12 cellular contexts compared by ENCODE assay signal in genomic region chr10:89609730-89610393, GRCh38. TPM values are rescaled to one million over a fixed set of nuclear protein-coding genes. Genes with fewer than 3 reads are reported as not detected.
A peak's percentile ranks its signal among the peaks of the same experiment; 100 is the strongest.
DNase-seq lines count a peak whose midpoint lies in the region; ATAC-seq, FAIRE-seq and TF ChIP-seq lines count a peak whose summit lies in the region.
"Had no signal": no experiment of that assay in that cellular context is flagged by ENCODE, and none has a peak within 500 bp of the region (broad histone marks: within the 10 kb centered on the region; RNA-seq: fewer than 3 reads in every experiment).

No MANE protein-coding gene starts in this region.

- peaks cover 0 to 3% of the 10 kb centered on the region in 2 experiments; a peak in 1 of 5 replicates for H3K4me1 ChIP-seq in K562 (replicated peaks in 1 of 2; ENCODE audit: control insufficient read depth in 2 of 2, insufficient read depth in 2 of 2, low read length in 2 of 2)

- H3K4me3 ChIP-seq in K562 = no peak overlapping the region

- DNase-seq in GM20000 (ENCODE audit: low spot score) (peak; percentile 45), K562 (ENCODE audit: extremely low read depth in 1 of 4, low spot score in 3 of 4) (peak in 3 of 4 experiments; percentile 8 to 59 (median 11)), 8988T (no peak), NCI-H1436 (lab: John Stamatoyannopoulos, UW) (no peak), COLO829 (ENCODE audit: low spot score) (no peak)
- DNase-seq: caudate nucleus, DND-41, head of caudate nucleus, RPMI8226, substantia nigra had no signal

- TF ChIP-seq CTCF in GM20000 (IDR thresholded peaks at IDR 0.05; ENCODE audit: extremely low read depth, missing control alignments) (no peak), K562 (IDR thresholded peaks at IDR 0.05 in 2 of 3, conservative IDR thresholded peaks at IDR 0.05 in 1 of 3; ENCODE audit: insufficient read depth in 2 of 3, low read depth in 1 of 3, low read length in 3 of 3) (peak in 1 of 3 experiments; percentile 26; a peak in 1 of 6 replicates)

- H3K36me3 ChIP-seq in K562 (ENCODE audit: control insufficient read depth, insufficient read depth, low read length) = peaks cover 22% of the 10 kb centered on the region; the same call in 2 of the 3 replicates

- peak overlapping the region; percentile 52; the same call in 2 of the 3 replicates for H3K27ac ChIP-seq in K562 (ENCODE audit: extremely low read depth, low read depth, low read length)

- no TSS peak for BruUV-seq in K562 (replicated peaks; lab: Mats Ljungman, UMichigan)

- no peak overlapping the region for H3K9ac ChIP-seq in K562 (ENCODE audit: insufficient read depth in 1 of 2, low read depth in 2 of 2, low read length in 2 of 2)

- no peaks in the 10 kb centered on the region for H3K27me3 ChIP-seq in K562 (ENCODE audit: control insufficient read depth in 2 of 2, insufficient read depth in 2 of 2, low read length in 2 of 2)

- H3K9me1 ChIP-seq in K562 (ENCODE audit: control insufficient read depth, insufficient read depth, low read length) = no peaks in the 10 kb centered on the region

- no peak overlapping the region for H3K4me2 ChIP-seq in K562 (ENCODE audit: insufficient read depth, low read length)

- H2AFZ ChIP-seq in K562 (ENCODE audit: low read depth, low read length) = no peak overlapping the region

- H3K79me2 ChIP-seq in K562 (ENCODE audit: control insufficient read depth, insufficient read depth, low read length) = no peaks in the 10 kb centered on the region

- FAIRE-seq in K562 (lab: Jason Lieb, UNC) = peak; percentile 57

- TF ChIP-seq POLR2A in K562 (conservative IDR thresholded peaks at IDR 0.05) = no peak

- POLR2A ChIA-PET in K562 (lab: Yijun Ruan, JAX) = interaction anchor here (1.0 kb wide), 1 partner anchor 17 kb away, joined by 3 read pairs; no protein-coding TSS in a partner anchor

- intact Hi-C loops in K562 (cut with micrococcal nuclease) = no loop called here

- 6% methylated on average over 2 of the region's 2 CpGs for WGBS in K562 (ENCODE audit: insufficient coverage, low coverage, missing lambda C conversion rate)

- H4K20me1 ChIP-seq in K562 (replicated peaks; ENCODE audit: control insufficient read depth, insufficient read depth, low read length) = no peaks in the 10 kb centered on the region

- no peak for TF ChIP-seq EP300 in K562 (IDR thresholded peaks at IDR 0.05; ENCODE audit: low read length)

- in situ Hi-C loops in K562 (cut with MboI) = no loop called here

- CTCF ChIA-PET in K562 (lab: Yijun Ruan, JAX; ENCODE audit: low intra/inter-chr PET ratio) = no interaction called here

- no peaks in the 10 kb centered on the region for H3K9me3 ChIP-seq in K562 (replicated peaks; ENCODE audit: control insufficient read depth, insufficient read depth, low read depth, low read length)

- TF ChIP-seq RAD21 in K562 (CRISPR knock-in tag; conservative IDR thresholded peaks at IDR 0.05 in 1 of 2, IDR thresholded peaks at IDR 0.05 in 1 of 2) = peak; percentile 17 to 56; a peak in 3 of 4 replicates

- ATAC-seq in GM18520 (IDR thresholded peaks at IDR 0.05; ENCODE audit: unreplicated experiment) = peak; percentile 88
- peak; percentile 97 for ATAC-seq in HG03066 (IDR thresholded peaks at IDR 0.05; ENCODE audit: low read depth, unreplicated experiment)
- peak; percentile 95 for ATAC-seq in K562

TF ChIP-seq in K562, 482 proteins besides CTCF, POLR2A, EP300 and RAD21 (continues in another document):
- no peak for TF ChIP-seq PTRF (tag; IDR thresholded peaks at IDR 0.05)
- TF ChIP-seq NFE2 (IDR thresholded peaks at IDR 0.05; ENCODE audit: low read depth) = peak; percentile 52
- TF ChIP-seq RBBP5 (IDR thresholded peaks at IDR 0.05; ENCODE audit: borderline replicate concordance, insufficient read depth, low read length, poor library complexity, severe bottlenecking) = no peak
- TF ChIP-seq ATF3 (IDR thresholded peaks at IDR 0.05) = 0 out of 2 replicates have a peak, but pooled peaks have one; percentile 22
- no peak for TF ChIP-seq ATF3 (CRISPR knock-in tag; conservative IDR thresholded peaks at IDR 0.05)
- TF ChIP-seq ZC3H8 (IDR thresholded peaks at IDR 0.05) = no peak
- no peak for TF ChIP-seq ZNF274 (IDR thresholded peaks at IDR 0.05; ENCODE audit: borderline replicate concordance, low read depth, low read length)
- no peak for TF ChIP-seq SP1 (CRISPR knock-in tag; IDR thresholded peaks at IDR 0.05)
- TF ChIP-seq NR2C2 (CRISPR knock-in tag; IDR thresholded peaks at IDR 0.05) = no peak
- peak; percentile 41; the same call in 1 of the 2 replicates for TF ChIP-seq NR2C2 (tag; IDR thresholded peaks at IDR 0.05)
- TF ChIP-seq THAP12 (CRISPR knock-in tag; IDR thresholded peaks at IDR 0.05) = no peak
- no peak for TF ChIP-seq POLR2H (tag; IDR thresholded peaks at IDR 0.05; ENCODE audit: low read depth)
- no peak for TF ChIP-seq SETDB1 (IDR thresholded peaks at IDR 0.05; ENCODE audit: low read length)
- no peak for TF ChIP-seq ZNF589 (CRISPR knock-in tag; IDR thresholded peaks at IDR 0.05; ENCODE audit: low read depth)
- TF ChIP-seq E2F3 (CRISPR knock-in tag; IDR thresholded peaks at IDR 0.05) = no peak
- no peak for TF ChIP-seq ATF7 (IDR thresholded peaks at IDR 0.05)
- TF ChIP-seq ZNF121 (CRISPR knock-in tag; conservative IDR thresholded peaks at IDR 0.05) = no peak
- TF ChIP-seq TEAD1 (CRISPR knock-in tag; IDR thresholded peaks at IDR 0.05) = no peak
- TF ChIP-seq CBX3 (IDR thresholded peaks at IDR 0.05; ENCODE audit: borderline replicate concordance in 1 of 2, low read length in 2 of 2) = no peak
- no peak for TF ChIP-seq RAD51 (IDR thresholded peaks at IDR 0.05; ENCODE audit: borderline replicate concordance, low read depth)
- no peak for TF ChIP-seq CCNT2 (IDR thresholded peaks at IDR 0.05; ENCODE audit: borderline replicate concordance, extremely low read depth, insufficient read length, low read depth, low read length)
- no peak for TF ChIP-seq ZNF444 (CRISPR knock-in tag; IDR thresholded peaks at IDR 0.05)
- no peak for TF ChIP-seq NONO (IDR thresholded peaks at IDR 0.05; ENCODE audit: low read depth in 2 of 2, low read length in 1 of 2)
- TF ChIP-seq CREBBP (IDR thresholded peaks at IDR 0.05; ENCODE audit: low read depth, low read length) = no peak
- no peak for TF ChIP-seq BRCA1 (IDR thresholded peaks at IDR 0.05)
- TF ChIP-seq BRCA1 (CRISPR knock-in tag; IDR thresholded peaks at IDR 0.05) = no peak
- TF ChIP-seq LARP7 (IDR thresholded peaks at IDR 0.05) = no peak
- TF ChIP-seq LEF1 (IDR thresholded peaks at IDR 0.05) = peak; percentile 69
- 0 out of 2 replicates have a peak, but pooled peaks have one; percentile 24 for TF ChIP-seq CBFA2T3 (IDR thresholded peaks at IDR 0.05)
- no peak for TF ChIP-seq KAT2B (IDR thresholded peaks at IDR 0.05; ENCODE audit: low read depth, low read length)
- no peak for TF ChIP-seq SMAD3 (CRISPR knock-in tag; conservative IDR thresholded peaks at IDR 0.05)
- peak; percentile 22; the same call in 1 of the 2 replicates for TF ChIP-seq ARID1B (IDR thresholded peaks at IDR 0.05)
- peak; percentile 47; the same call in 1 of the 2 replicates for TF ChIP-seq DPF2 (IDR thresholded peaks at IDR 0.05)
- no peak for TF ChIP-seq RBM34 (IDR thresholded peaks at IDR 0.05; ENCODE audit: borderline replicate concordance, insufficient read depth, low read length)

RNA-seq across cellular contexts. Expression of gene PANK1, which starts 35.2 kb away (rescaled TPM):
- 9.0 and 12.7 TPM in 2 replicates for total RNA-seq in K562 (2011; cell fraction: chromatin; rRNA removed; ENCODE audit: low replicate concordance)
- total RNA-seq in K562 (2011; cell fraction: nucleolus; rRNA removed) = 4.2 and 5.7 TPM in 2 replicates
- 5.3 and 6.6 TPM in 2 replicates for total RNA-seq in K562 (2011; cell fraction: nucleoplasm; rRNA removed)
- total RNA-seq in K562 (2014; rRNA removed) (4.1 and 6.5 TPM in 2 replicates), K562 (2014; rRNA removed; fragmentation: Illumina TruSeq; extraction: Trizol) (7.2 and 8.6 TPM in 2 replicates), K562 (2015; rRNA removed; fragmentation: Illumina TruSeq; extraction: Trizol) (10.0 and 10.7 TPM in 2 replicates), K562 (2021) (5.9 and 6.1 TPM in 2 replicates)
- polyA plus RNA-seq in K562 (2011; rRNA removed) (8.7 and 9.8 TPM in 2 replicates), K562 (2014; fragmentation: Illumina TruSeq; extraction: Trizol) (7.9 and 8.1 TPM in 2 replicates), K562 (2014; fragmentation: Nextera tagmentation; extraction: Ambion mirVana) (1 to 10 TPM; 1.7 to 2.5 TPM), K562 (2014; rRNA removed) (3.9 and 5.5 TPM in 2 replicates)
- polyA plus RNA-seq in K562 (2011; cell fraction: cytosol; rRNA removed) = 2.4 and 5.6 TPM in 2 replicates
- 2.8 and 5.6 TPM in 2 replicates for polyA plus RNA-seq in K562 (2011; cell fraction: nucleus; rRNA removed)
- 3.8 and 4.9 TPM in 2 replicates for polyA plus RNA-seq in K562 (2012)
- polyA minus RNA-seq in K562 (2011; rRNA and poly(A)+ RNA removed) = 11.3 and 14.4 TPM in 2 replicates
- polyA minus RNA-seq in K562 (2011; cell fraction: cytosol; rRNA and poly(A)+ RNA removed) = 3.3 and 6.7 TPM in 2 replicates
- 7.0 and 15.3 TPM in 2 replicates for polyA minus RNA-seq in K562 (2011; cell fraction: nucleus; rRNA and poly(A)+ RNA removed)

Comparison
In these comparisons a context has a peak if more than half of its experiments do, and no peak if none do; other contexts are left out.
1. DNase-seq: peak in GM20000 (single experiment) and K562 (3 of 4); none in 8988T (single experiment), NCI-H1436 (single experiment) and COLO829 (single experiment).
2. Peak in every context shown above with its lines, with median percentiles within 50 percentile points of each other: ATAC-seq.